ENCODE assay signal across 28 cellular contexts in genomic region chr2:189327879-189328351, GRCh38.
DNase-seq lines count a peak whose midpoint lies in the region; ATAC-seq and TF ChIP-seq lines count a peak whose summit lies in the region.
"Had no signal": no experiment of that assay in that cellular context is flagged by ENCODE, and none has a peak within 500 bp of the region (broad histone marks: within the 10 kb centered on the region; RNA-seq: fewer than 3 reads in every experiment).

No MANE protein-coding gene starts in this region.

- TF ChIP-seq CTCF in left ventricle myocardium inferior (IDR thresholded peaks at IDR 0.05; ENCODE audit: borderline replicate concordance) (no peak), fibroblast of the aortic adventitia (IDR thresholded peaks at IDR 0.05; ENCODE audit: insufficient read depth, low read length) (no peak), uterus (IDR thresholded peaks at IDR 0.05) (no peak)

- DNase-seq in left ventricle myocardium inferior, result no peak
- DNase-seq in Right ventricle myocardium superior, result no peak
- DNase-seq in astrocyte of the hippocampus (ENCODE audit: low read depth, low spot score), result peak; percentile 16
- peak; percentile 94 for DNase-seq in fibroblast of the aortic adventitia (ENCODE audit: low read depth)
- no peak for DNase-seq in NCI-H128 (lab: John Stamatoyannopoulos, UW; ENCODE audit: unreplicated experiment)
- DNase-seq in uterus, result no peak
- DNase-seq in naive thymus-derived CD4-positive, alpha-beta T cell, result no peak
- no peak for DNase-seq in NCI-H524 (lab: John Stamatoyannopoulos, UW)
- DNase-seq: activated CD4-positive, alpha-beta memory T cell treated with anti-CD3 and anti-CD28 coated beads, Interleukin-2, amount 10 ng/mL, durations not matched to agents 7 days and 5 days; activated naive CD4-positive, alpha-beta T cell treated with anti-CD3 and anti-CD28 coated beads, Interleukin-2, amount 50 U/mL, for 16 hours; activated T-cell treated with anti-CD3 and anti-CD28 coated beads, Interleukin-2, amount 50 U/mL, for 4 hours; CD4-positive, alpha-beta T cell; DMS153; heart right ventricle; lower lobe of right lung; NCI-H1417 treated with DMSO at 0.1 percent for 48 hours; NCI-H2171 treated with DMSO at 0.1 percent for 48 hours; NCI-H748 treated with DMSO at 0.1 percent for 48 hours; OCI-M1; pancreas; right lobe of liver; SIG-M5; stimulated activated CD4-positive, alpha-beta T cell treated with anti-CD3 and anti-CD28 coated beads, Interleukin-1b, Interleukin-23, amount 100 ng/mL, for 48 hours; stimulated activated naive CD8-positive, alpha-beta T cell treated with anti-CD3 and anti-CD28 coated beads, Interleukin-15, Interleukin-2, amounts not matched to agents 100 U/mL and 50 U/mL, for 24 hours; upper lobe of right lung had no signal

- H3K9me3 ChIP-seq in left ventricle myocardium inferior (replicated peaks), result peaks cover 6% of the 10 kb centered on the region
- H3K9me3 ChIP-seq in uterus, result no peaks in the 10 kb centered on the region
- H3K9me3 ChIP-seq in naive thymus-derived CD4-positive, alpha-beta T cell (ENCODE audit: control insufficient read depth in 2 of 3, low read length in 3 of 3), result peaks cover 0 to 3% (median 0%) of the 10 kb centered on the region in 3 experiments
- H3K9me3 ChIP-seq: esophagus muscularis mucosa, lower lobe of right lung, pancreas, right lobe of liver, upper lobe of right lung had no signal

- peaks cover 0 to 34% (median 7%) of the 10 kb centered on the region in 11 donors for H3K9me3 Mint-ChIP-seq in naive thymus-derived CD4-positive, alpha-beta T cell
- H3K9me3 Mint-ChIP-seq: activated CD4-positive, alpha-beta memory T cell treated with anti-CD3 and anti-CD28 coated beads, Interleukin-2, amount 10 ng/mL, durations not matched to agents 7 days and 5 days; activated T-cell treated with anti-CD3 and anti-CD28 coated beads, Interleukin-2, amount 50 U/mL, for 4 hours had no signal

- no peaks in the 10 kb centered on the region for H3K27me3 Mint-ChIP-seq in naive thymus-derived CD4-positive, alpha-beta T cell
- H3K27me3 Mint-ChIP-seq: activated CD4-positive, alpha-beta memory T cell treated with anti-CD3 and anti-CD28 coated beads, Interleukin-2, amount 10 ng/mL, durations not matched to agents 7 days and 5 days; CD4-positive, alpha-beta T cell had no signal

- H3K27me3 ChIP-seq in left ventricle myocardium inferior (ENCODE audit: low read depth), result no peaks in the 10 kb centered on the region
- no peaks in the 10 kb centered on the region for H3K27me3 ChIP-seq in uterus
- H3K27me3 ChIP-seq in naive thymus-derived CD4-positive, alpha-beta T cell (ENCODE audit: control insufficient read depth in 2 of 2, insufficient read depth in 2 of 2, low read length in 2 of 2), result no peaks in the 10 kb centered on the region
- H3K27me3 ChIP-seq: esophagus muscularis mucosa, heart right ventricle, pancreas, right lobe of liver, upper lobe of right lung had no signal

- POLR2A ChIA-PET in naive thymus-derived CD4-positive, alpha-beta T cell (lab: Charles Lee), result no interaction called here

- H3K4me1 ChIP-seq in left ventricle myocardium inferior, result no peaks in the 10 kb centered on the region
- H3K4me1 ChIP-seq in uterus, result no peaks in the 10 kb centered on the region
- H3K4me1 ChIP-seq in naive thymus-derived CD4-positive, alpha-beta T cell (ENCODE audit: control insufficient read depth in 2 of 2, insufficient read depth in 2 of 2, low read length in 2 of 2), result no peaks in the 10 kb centered on the region
- H3K4me1 ChIP-seq: lower lobe of right lung, pancreas, right lobe of liver, upper lobe of right lung had no signal

- no peak overlapping the region for H3K27ac Mint-ChIP-seq in naive thymus-derived CD4-positive, alpha-beta T cell
- H3K27ac Mint-ChIP-seq: activated CD4-positive, alpha-beta memory T cell treated with anti-CD3 and anti-CD28 coated beads, Interleukin-2, amount 10 ng/mL, durations not matched to agents 7 days and 5 days; CD4-positive, alpha-beta T cell; T-helper 1 cell treated with Interleukin-12 subunit alpha and Interleukin-12 subunit beta and Interleukin-4 antibody, amounts not matched to agents 30 μg/mL and 1 μg/mL, for 36 hours had no signal

- H3K27ac ChIP-seq in left ventricle myocardium inferior (replicated peaks) (peak overlapping the region; percentile 36), uterus (no peak overlapping the region)
- H3K27ac ChIP-seq in naive thymus-derived CD4-positive, alpha-beta T cell (ENCODE audit: low read depth, low read length), result no peak overlapping the region
- H3K27ac ChIP-seq: esophagus muscularis mucosa, lower lobe of right lung, pancreas, right lobe of liver, upper lobe of right lung had no signal

- intact Hi-C loops in left ventricle myocardium inferior (cut with micrococcal nuclease), result no loop called here
- intact Hi-C loops in Right ventricle myocardium superior (cut with DNase I), result no loop called here
- intact Hi-C loops in uterus (cut with DNase I; ENCODE audit: low total_unique reads), result no loop called here
- intact Hi-C loops in naive thymus-derived CD4-positive, alpha-beta T cell (cut with micrococcal nuclease), result no loop called here

- CTCF ChIA-PET in naive thymus-derived CD4-positive, alpha-beta T cell (lab: Charles Lee), result no interaction called here

- no peak overlapping the region for H3K4me3 Mint-ChIP-seq in naive thymus-derived CD4-positive, alpha-beta T cell
- H3K4me3 Mint-ChIP-seq: activated CD4-positive, alpha-beta memory T cell treated with anti-CD3 and anti-CD28 coated beads, Interleukin-2, amount 10 ng/mL, durations not matched to agents 7 days and 5 days; activated T-cell treated with anti-CD3 and anti-CD28 coated beads, Interleukin-2, amount 50 U/mL, for 4 hours; CD4-positive, alpha-beta T cell; T-helper 1 cell treated with Interleukin-12 subunit alpha and Interleukin-12 subunit beta and Interleukin-4 antibody, amounts not matched to agents 30 μg/mL and 1 μg/mL, for 36 hours had no signal

- H3K4me3 ChIP-seq in left ventricle myocardium inferior, result no peak overlapping the region
- H3K4me3 ChIP-seq in fibroblast of the aortic adventitia (ENCODE audit: low read depth, low read length), result no peak overlapping the region
- no peak overlapping the region for H3K4me3 ChIP-seq in uterus
- no peak overlapping the region for H3K4me3 ChIP-seq in naive thymus-derived CD4-positive, alpha-beta T cell (ENCODE audit: low read length)
- H3K4me3 ChIP-seq: esophagus muscularis mucosa, GM12878, heart right ventricle, lower lobe of right lung, pancreas, right lobe of liver, upper lobe of right lung had no signal

- peaks cover 0 to 20% (median 8%) of the 10 kb centered on the region in 5 donors for H3K36me3 Mint-ChIP-seq in naive thymus-derived CD4-positive, alpha-beta T cell

- no peak for TF ChIP-seq POLR2A in uterus (IDR thresholded peaks at IDR 0.05)

- H3K36me3 ChIP-seq in left ventricle myocardium inferior (no peaks in the 10 kb centered on the region), uterus (no peaks in the 10 kb centered on the region)
- no peaks in the 10 kb centered on the region for H3K36me3 ChIP-seq in naive thymus-derived CD4-positive, alpha-beta T cell (ENCODE audit: control insufficient read depth in 2 of 3, insufficient read depth in 3 of 3, low read length in 3 of 3)
- H3K36me3 ChIP-seq: esophagus muscularis mucosa, heart right ventricle, lower lobe of right lung, pancreas, right lobe of liver, upper lobe of right lung had no signal

- peaks cover 0 to 6% (median 3%) of the 10 kb centered on the region in 7 donors for H3K4me1 Mint-ChIP-seq in naive thymus-derived CD4-positive, alpha-beta T cell
- H3K4me1 Mint-ChIP-seq: activated CD4-positive, alpha-beta memory T cell treated with anti-CD3 and anti-CD28 coated beads, Interleukin-2, amount 10 ng/mL, durations not matched to agents 7 days and 5 days had no signal

- ATAC-seq in Right ventricle myocardium superior (ENCODE audit: poor library complexity), result no peak
- ATAC-seq in naive thymus-derived CD4-positive, alpha-beta T cell, result no peak
- ATAC-seq: activated T-cell treated with anti-CD3 and anti-CD28 coated beads, Interleukin-2, amount 50 U/mL, for 4 hours; GM12878; lower lobe of right lung; right lobe of liver; stimulated activated naive CD8-positive, alpha-beta T cell treated with anti-CD3 and anti-CD28 coated beads, Interleukin-15, Interleukin-2, amounts not matched to agents 100 U/mL and 50 U/mL, for 24 hours; upper lobe of right lung had no signal

Comparison
In these comparisons a context has a peak if more than half of its experiments do, and no peak if none do; other contexts are left out.
1. DNase-seq: peak in astrocyte of the hippocampus (single experiment) and fibroblast of the aortic adventitia (single experiment); none in left ventricle myocardium inferior (single experiment), Right ventricle myocardium superior (single experiment), NCI-H128 (single experiment), uterus (0 of 2), naive thymus-derived CD4-positive, alpha-beta T cell (0 of 9) and NCI-H524 (0 of 2).